ENCODE assay signal across 13 cellular contexts in the genomic region with DNA sequence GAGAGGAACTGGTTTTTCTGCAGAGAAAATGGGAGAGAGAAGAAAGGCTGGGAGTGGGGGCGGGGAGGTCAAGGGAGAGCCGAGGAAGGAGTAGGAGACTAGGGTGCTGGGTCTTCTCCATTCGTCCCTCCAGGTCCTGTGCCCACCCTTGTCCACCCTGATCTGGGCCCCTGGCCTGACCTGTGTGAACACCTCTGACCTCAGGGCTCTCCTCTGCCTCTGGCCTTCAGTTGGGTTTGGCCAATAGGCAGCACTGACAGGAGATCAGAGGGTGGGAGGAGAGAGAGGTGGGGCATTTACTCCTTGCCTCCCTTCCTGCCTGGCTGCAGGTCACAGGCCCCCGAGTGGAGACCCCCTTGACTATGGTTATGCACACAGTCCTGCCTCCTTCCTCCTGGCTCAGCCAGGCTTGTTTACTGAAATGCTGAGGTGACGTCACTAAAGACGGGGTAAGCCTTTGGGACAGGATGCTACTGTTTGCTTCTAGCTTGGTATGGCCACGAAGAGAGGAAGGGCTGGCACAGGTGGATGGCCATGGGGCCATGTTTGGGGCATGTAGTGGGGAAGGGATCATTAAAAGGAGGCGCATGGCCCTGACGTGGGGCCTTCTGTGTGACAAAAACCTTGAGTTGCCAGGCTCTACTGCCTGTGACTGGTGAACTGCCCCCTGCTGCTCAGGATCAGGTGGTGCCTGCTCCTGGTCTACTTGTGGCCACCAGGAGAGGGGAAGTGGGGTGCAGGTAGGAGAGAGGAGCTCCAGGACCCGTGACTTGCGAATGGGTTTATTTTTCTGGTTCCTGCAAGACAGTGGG.
DNase-seq lines count a peak whose midpoint lies in the region; ATAC-seq and TF ChIP-seq lines count a peak whose summit lies in the region.
"Had no signal": no experiment of that assay in that cellular context is flagged by ENCODE, and none has a peak within 500 bp of the region (broad histone marks: within the 10 kb centered on the region; RNA-seq: fewer than 3 reads in every experiment).

No MANE protein-coding gene starts in this region.

- no peaks in the 10 kb centered on the region for H3K27me3 ChIP-seq in BLaER1

- peak; percentile 38 for TF ChIP-seq CTCF in GM12864 (IDR thresholded peaks at IDR 0.05; ENCODE audit: low read depth, low read length, missing control alignments)
- TF ChIP-seq CTCF in glutamatergic neuron (IDR thresholded peaks at IDR 0.05; ENCODE audit: partially characterized antibody, unreplicated experiment), result peak; percentile 27

- no peak overlapping the region for H3K4me3 ChIP-seq in BLaER1
- H3K4me3 ChIP-seq in GM12864 (ENCODE audit: low read depth, low read length), result no peak overlapping the region
- H3K4me3 ChIP-seq: lower lobe of right lung, SJCRH30 had no signal

- no peak for ATAC-seq in GM18520 (IDR thresholded peaks at IDR 0.05; ENCODE audit: unreplicated experiment)
- ATAC-seq in GM18907 (IDR thresholded peaks at IDR 0.05; ENCODE audit: unreplicated experiment), result no peak
- ATAC-seq: lower lobe of right lung had no signal

- peaks cover 61% of the 10 kb centered on the region for H3K4me1 ChIP-seq in BLaER1
- H3K4me1 ChIP-seq: lower lobe of right lung, SJCRH30 had no signal

- peaks cover 11% of the 10 kb centered on the region for H3K36me3 Mint-ChIP-seq in glutamatergic neuron (ENCODE audit: unreplicated experiment)

- no peak for DNase-seq in GM12864 (ENCODE audit: low read depth)
- DNase-seq in NCI-H2029 treated with DMSO at 0.1 percent for 48 hours (lab: John Stamatoyannopoulos, UW), result peak; percentile 43
- DNase-seq in glutamatergic neuron, result no peak
- no peak for DNase-seq in HuH-7.5 (ENCODE audit: low spot score)
- DNase-seq: activated CD4-positive, alpha-beta T cell treated with anti-CD3 and anti-CD28 coated beads, Interleukin-2, amount 50 U/mL, for 48 hours; AML-193; H7; lower lobe of right lung; NCI-H1105; SJCRH30 had no signal

- H3K27ac ChIP-seq in BLaER1, result peak overlapping the region; percentile 14; the same call in 1 of the 2 replicates
- H3K27ac ChIP-seq: lower lobe of right lung, SJCRH30 had no signal

- H3K4me1 Mint-ChIP-seq in glutamatergic neuron (ENCODE audit: low read depth, unreplicated experiment), result peaks cover 2% of the 10 kb centered on the region

- peaks cover 12% of the 10 kb centered on the region for H3K9me3 Mint-ChIP-seq in glutamatergic neuron (ENCODE audit: unreplicated experiment)

- no peak overlapping the region for H3K4me3 Mint-ChIP-seq in glutamatergic neuron (ENCODE audit: unreplicated experiment)

- no peaks in the 10 kb centered on the region for H3K36me3 ChIP-seq in BLaER1
- H3K36me3 ChIP-seq: lower lobe of right lung, SJCRH30 had no signal

- H4K20me1 ChIP-seq in BLaER1, result no peaks in the 10 kb centered on the region

- H3K27me3 Mint-ChIP-seq in glutamatergic neuron (ENCODE audit: unreplicated experiment), result peaks cover 14% of the 10 kb centered on the region

- H3K4me2 ChIP-seq in BLaER1, result peak overlapping the region; percentile 90

- H3K27ac Mint-ChIP-seq in glutamatergic neuron (ENCODE audit: unreplicated experiment), result no peak overlapping the region

- no peaks in the 10 kb centered on the region; the same call in 1 of the 2 replicates for H3K9me3 ChIP-seq in BLaER1
- H3K9me3 ChIP-seq: lower lobe of right lung, SJCRH30 had no signal

- H3K9ac ChIP-seq in BLaER1, result no peak overlapping the region
